8 cellular contexts compared by ENCODE assay signal in the genomic region with DNA sequence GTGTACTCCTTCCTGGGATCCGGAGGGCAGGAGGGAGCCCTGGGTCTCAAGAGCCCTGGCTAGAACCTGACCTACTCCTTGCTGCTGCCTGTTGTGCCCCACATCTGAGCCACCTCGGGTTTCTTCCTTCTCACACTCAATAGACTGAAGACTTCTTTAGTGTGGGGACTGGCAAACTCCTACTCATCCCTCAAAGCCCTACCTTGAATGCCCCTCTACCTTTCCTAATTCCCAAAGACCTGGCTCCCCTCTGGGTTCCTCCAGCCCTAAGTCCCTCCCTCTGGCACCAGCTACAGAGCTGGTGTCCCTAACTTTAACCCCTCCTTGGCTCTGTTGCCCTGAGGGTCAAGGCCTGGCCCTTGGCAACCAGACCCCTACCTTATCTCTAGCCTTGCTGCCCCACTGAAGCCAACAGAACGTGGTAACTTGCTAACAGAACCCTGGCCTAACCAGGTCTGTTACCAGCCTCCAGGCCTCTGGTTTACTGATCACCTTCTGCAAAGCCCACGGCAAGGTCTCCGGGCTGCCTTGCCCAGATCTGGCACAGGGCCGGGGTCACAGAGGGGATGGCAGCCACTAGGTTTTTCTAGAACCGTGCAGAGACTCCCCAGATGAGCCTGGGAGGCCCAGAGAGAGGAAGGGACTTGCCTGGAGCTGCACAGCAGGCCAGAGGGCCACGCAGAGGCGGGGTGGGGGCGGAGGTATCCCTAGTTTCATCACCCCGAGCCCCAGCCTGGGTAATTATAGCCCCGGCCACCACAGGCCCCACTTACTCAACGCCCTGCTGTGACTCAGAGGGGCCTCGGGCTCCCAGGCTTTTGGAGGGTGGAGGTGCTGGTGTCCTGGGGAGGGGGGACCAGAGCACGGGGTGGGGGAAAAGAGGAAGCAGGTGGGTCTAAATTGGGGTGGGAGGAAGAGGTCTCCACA. TPM values are rescaled to one million over a fixed set of nuclear protein-coding genes. Genes with fewer than 3 reads are reported as not detected.
DNase-seq lines count a peak whose midpoint lies in the region; ATAC-seq, FAIRE-seq and TF ChIP-seq lines count a peak whose summit lies in the region.

No MANE protein-coding gene starts in this region.

- no peak overlapping the region for H3K4me2 ChIP-seq in fibroblast of lung (ENCODE audit: extremely low read depth, insufficient read depth, low read length)
- H3K4me2 ChIP-seq in skeletal muscle satellite cell (ENCODE audit: low read length) = peak overlapping the region; percentile 65

- H3K4me1 ChIP-seq in fibroblast of lung (ENCODE audit: control insufficient read depth, extremely low read depth, insufficient read depth, low read length) = peaks cover 15% of the 10 kb centered on the region
- peaks cover 22% of the 10 kb centered on the region for H3K4me1 ChIP-seq in skeletal muscle satellite cell (ENCODE audit: control insufficient read depth, insufficient read depth, low read length)

- no peak for TF ChIP-seq CTCF in fibroblast of lung (conservative IDR thresholded peaks at IDR 0.05 in 1 of 2, IDR thresholded peaks at IDR 0.05 in 1 of 2; ENCODE audit: low read depth in 1 of 2, low read length in 2 of 2)

- ATAC-seq in GM21529 (IDR thresholded peaks at IDR 0.05; ENCODE audit: unreplicated experiment) = no peak

- no peak overlapping the region for H3K9ac ChIP-seq in fibroblast of lung (ENCODE audit: insufficient read depth, low read length)
- H3K9ac ChIP-seq in skeletal muscle satellite cell (ENCODE audit: low read depth, low read length) = peak overlapping the region; percentile 35

- DNase-seq in GM12891 (ENCODE audit: insufficient read length, low spot score) (no peak), SIG-M5 (lab: John Stamatoyannopoulos, UW) (peak; percentile 74), fibroblast of lung (ENCODE audit: low read depth in 2 of 2) (peak; percentile 55 to 68), NCI-H526 treated with DMSO at 0.1 percent for 48 hours (lab: John Stamatoyannopoulos, UW) (no peak), islet precursor cell (no peak), NCI-H1092 (lab: John Stamatoyannopoulos, UW) (no peak)

- no peak overlapping the region for H2AFZ ChIP-seq in fibroblast of lung (ENCODE audit: low read length)

- no peak for FAIRE-seq in GM12891 (lab: Jason Lieb, UNC)

- peaks cover 33% of the 10 kb centered on the region for H3K36me3 ChIP-seq in fibroblast of lung (ENCODE audit: control insufficient read depth, insufficient read depth, low read length)
- H3K36me3 ChIP-seq in skeletal muscle satellite cell (ENCODE audit: insufficient read depth, low read length) = peaks cover 48% of the 10 kb centered on the region

- H4K20me1 ChIP-seq in fibroblast of lung (ENCODE audit: control insufficient read depth, extremely low read depth, insufficient read depth, low read length) = peaks cover 4% of the 10 kb centered on the region

- H3K27me3 ChIP-seq in fibroblast of lung (ENCODE audit: control insufficient read depth, insufficient read depth, low read length) = no peaks in the 10 kb centered on the region
- H3K27me3 ChIP-seq in skeletal muscle satellite cell (ENCODE audit: control insufficient read depth, insufficient read depth, low read length) = no peaks in the 10 kb centered on the region

- TF ChIP-seq POLR2A in GM12891 (IDR thresholded peaks at IDR 0.05; ENCODE audit: low read depth, low read length) = peak; percentile 55

- peak overlapping the region; percentile 57 for H3K27ac ChIP-seq in fibroblast of lung (ENCODE audit: insufficient read depth, low read length)

- no peak overlapping the region for H3K4me3 ChIP-seq in fibroblast of lung (replicated peaks in 1 of 4; ENCODE audit: control extremely low read depth in 1 of 4, insufficient read depth in 1 of 4, low read depth in 3 of 4, low read length in 4 of 4)
- peak overlapping the region; percentile 39 for H3K4me3 ChIP-seq in skeletal muscle satellite cell (ENCODE audit: low read length)

- H3K79me2 ChIP-seq in fibroblast of lung (ENCODE audit: control insufficient read depth, insufficient read depth, low read length) = peaks cover 84% of the 10 kb centered on the region

- H3K9me3 ChIP-seq in fibroblast of lung (ENCODE audit: control insufficient read depth, insufficient read depth, low read depth, low read length) = no peaks in the 10 kb centered on the region
- H3K9me3 ChIP-seq in skeletal muscle satellite cell (replicated peaks; ENCODE audit: low read length) = no peaks in the 10 kb centered on the region

TF ChIP-seq in GM12891, 5 proteins besides CTCF, POLR2A, EP300 and RAD21:
- TF ChIP-seq POLR2AphosphoS5 (IDR thresholded peaks at IDR 0.05; ENCODE audit: low read depth, low read length) (no peak), POU2F2 (IDR thresholded peaks at IDR 0.05; ENCODE audit: low read depth, low read length) (no peak), PAX5 (IDR thresholded peaks at IDR 0.05; ENCODE audit: insufficient read depth, low read length, severe bottlenecking) (no peak), SPI1 (IDR thresholded peaks at IDR 0.05; ENCODE audit: low read depth, low read length) (no peak), TAF1 (IDR thresholded peaks at IDR 0.05; ENCODE audit: low read depth, low read length) (no peak)

RNA-seq across cellular contexts. Expression of a gene that starts 15.3 kb away (rescaled TPM):
- 7.3 TPM for polyA plus RNA-seq in GM12891 (2012; ENCODE audit: low read depth, missing spikeins)
- 11.8 and 17.7 TPM in 2 replicates for total RNA-seq in fibroblast of lung
- polyA plus RNA-seq in fibroblast of lung = 4.7 and 4.9 TPM in 2 replicates
- 19.0 and 19.4 TPM in 2 replicates for polyA plus RNA-seq in fibroblast of lung (2012)
- 8.2 and 10.5 TPM in 2 replicates for polyA minus RNA-seq in fibroblast of lung (ENCODE audit: low replicate concordance)
- total RNA-seq in skeletal muscle satellite cell (2012; rRNA removed) = 34.0 and 36.7 TPM in 2 replicates

RNA-seq across cellular contexts. Expression of a gene that starts 43.9 kb away (rescaled TPM):
- polyA plus RNA-seq in GM12891 (2012; ENCODE audit: low read depth, missing spikeins) = 14.1 TPM
- total RNA-seq in fibroblast of lung = 12.1 and 14.9 TPM in 2 replicates
- polyA plus RNA-seq in fibroblast of lung = 6.6 and 7.3 TPM in 2 replicates
- 13.9 and 16.1 TPM in 2 replicates for polyA plus RNA-seq in fibroblast of lung (2012)
- polyA minus RNA-seq in fibroblast of lung (ENCODE audit: low replicate concordance) = 27.9 and 34.3 TPM in 2 replicates
- 13.9 and 17.0 TPM in 2 replicates for total RNA-seq in skeletal muscle satellite cell (2012; rRNA removed)

Comparison
In these comparisons a context has a peak if more than half of its experiments do, and no peak if none do; other contexts are left out.
1. DNase-seq: peak in SIG-M5 (single experiment) and fibroblast of lung (2 of 2); none in GM12891 (single experiment), NCI-H526 treated with DMSO at 0.1 percent for 48 hours (single experiment), islet precursor cell (single experiment) and NCI-H1092 (single experiment).